ENCODE assay signal across 12 cellular contexts in the genomic region with DNA sequence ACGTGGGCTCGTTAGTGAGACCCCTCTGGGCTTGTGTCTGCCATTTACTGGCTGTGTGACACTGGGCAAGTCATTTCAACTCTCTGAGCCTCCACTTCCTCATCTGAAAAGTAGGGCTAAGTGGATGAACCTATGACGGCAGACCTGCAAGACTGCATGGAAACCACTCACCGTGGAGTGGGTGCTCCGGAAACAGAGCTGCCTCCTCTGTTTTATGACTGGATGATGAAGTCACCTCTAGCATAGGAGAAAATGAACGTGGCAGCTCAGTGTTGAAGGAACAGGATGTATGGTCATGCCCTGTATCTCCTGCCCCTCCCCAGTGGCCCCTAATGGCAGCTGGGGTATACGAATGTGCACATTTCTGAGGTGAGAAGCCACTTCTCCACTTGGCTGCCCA. TPM values are rescaled to one million over a fixed set of nuclear protein-coding genes. Genes with fewer than 3 reads are reported as not detected.
DNase-seq lines count a peak whose midpoint lies in the region; ATAC-seq and TF ChIP-seq lines count a peak whose summit lies in the region.
"Had no signal": no experiment of that assay in that cellular context is flagged by ENCODE, and none has a peak within 500 bp of the region (broad histone marks: within the 10 kb centered on the region; RNA-seq: fewer than 3 reads in every experiment).

No MANE protein-coding gene starts in this region.

- DNase-seq in activated CD8-positive, alpha-beta memory T cell treated with anti-CD3 and anti-CD28 coated beads for 24 hours: peak; percentile 48
- DNase-seq in activated CD8-positive, alpha-beta memory T cell treated with anti-CD3 and anti-CD28 coated beads, Interleukin-2, amount 50 U/mL, for 4 hours: no peak
- DNase-seq in activated B cell treated with CpG ODN at 0.5 μM for 24 hours (peak; percentile 25), NCI-H446 (lab: John Stamatoyannopoulos, UW) (no peak), T1000 (lab: John Stamatoyannopoulos, UW) (no peak)
- no peak for DNase-seq in activated CD4-positive, alpha-beta T cell treated with anti-CD3 and anti-CD28 coated beads, Interleukin-2, amount 10 ng/mL, durations not matched to agents 24 days and 14 days
- DNase-seq: left ventricle myocardium superior, NCI-H748 treated with DMSO at 0.1 percent for 48 hours, SHP77 had no signal

- no peak for TF ChIP-seq CTCF in activated B cell treated with CpG ODN at 0.5 μM for 24 hours (IDR thresholded peaks at IDR 0.05)

- H3K9me3 ChIP-seq in thymus (ENCODE audit: control insufficient read depth): no peaks in the 10 kb centered on the region

- peak overlapping the region; percentile 21 for H3K4me3 Mint-ChIP-seq in activated B cell treated with CpG ODN at 0.5 μM for 24 hours
- H3K4me3 Mint-ChIP-seq in activated CD4-positive, alpha-beta T cell treated with anti-CD3 and anti-CD28 coated beads, Interleukin-2, amount 10 ng/mL, durations not matched to agents 24 days and 14 days: no peak overlapping the region
- H3K4me3 Mint-ChIP-seq: neural progenitor cell had no signal

- CTCF ChIA-PET in activated B cell treated with CpG ODN at 0.5 μM for 24 hours (lab: Charles Lee): interaction anchor here (1.7 kb wide), 2 partner anchors 9 to 19 kb away, joined by 4 to 7 read pairs; no protein-coding TSS in a partner anchor

- intact Hi-C loops in activated B cell treated with CpG ODN at 0.5 μM for 24 hours (cut with micrococcal nuclease): loop anchor here (1.0 to 2.0 kb wide), 3 partner anchors 11 to 50 kb away; a partner anchor contains a TSS
- intact Hi-C loops in activated CD4-positive, alpha-beta T cell treated with anti-CD3 and anti-CD28 coated beads, Interleukin-2, amount 10 ng/mL, durations not matched to agents 24 days and 14 days (cut with micrococcal nuclease): no loop called here

- H3K4me1 Mint-ChIP-seq in activated B cell treated with CpG ODN at 0.5 μM for 24 hours: peaks cover 20% of the 10 kb centered on the region
- H3K4me1 Mint-ChIP-seq in activated CD4-positive, alpha-beta T cell treated with anti-CD3 and anti-CD28 coated beads, Interleukin-2, amount 10 ng/mL, durations not matched to agents 24 days and 14 days: peaks cover 3% of the 10 kb centered on the region

- peak overlapping the region; percentile 36 for H3K27ac ChIP-seq in thymus (ENCODE audit: low read depth)
- H3K27ac ChIP-seq: neural progenitor cell had no signal

- H3K9me3 Mint-ChIP-seq in activated B cell treated with CpG ODN at 0.5 μM for 24 hours: no peaks in the 10 kb centered on the region
- H3K9me3 Mint-ChIP-seq in activated CD4-positive, alpha-beta T cell treated with anti-CD3 and anti-CD28 coated beads, Interleukin-2, amount 10 ng/mL, durations not matched to agents 24 days and 14 days: no peaks in the 10 kb centered on the region
- H3K9me3 Mint-ChIP-seq: neural progenitor cell had no signal

- no peaks in the 10 kb centered on the region for H3K27me3 ChIP-seq in thymus (ENCODE audit: control insufficient read depth, insufficient read depth)
- H3K27me3 ChIP-seq: neural progenitor cell had no signal

- no peak overlapping the region for H3K4me3 ChIP-seq in thymus (ENCODE audit: low read length)
- H3K4me3 ChIP-seq: neural progenitor cell had no signal

- peak overlapping the region; percentile 87 for H3K27ac Mint-ChIP-seq in activated B cell treated with CpG ODN at 0.5 μM for 24 hours
- H3K27ac Mint-ChIP-seq in activated CD4-positive, alpha-beta T cell treated with anti-CD3 and anti-CD28 coated beads, Interleukin-2, amount 10 ng/mL, durations not matched to agents 24 days and 14 days: no peak overlapping the region

- ATAC-seq in GM21619 (IDR thresholded peaks at IDR 0.05; ENCODE audit: unreplicated experiment): peak; percentile 56
- ATAC-seq in activated B cell treated with CpG ODN at 0.5 μM for 24 hours (ENCODE audit: low read depth): peak; percentile 92
- ATAC-seq: left ventricle myocardium superior had no signal

- 87% methylated on average over 7 of the region's 7 CpGs for WGBS in thymus

- H3K36me3 ChIP-seq in thymus (ENCODE audit: control insufficient read depth, insufficient read depth): no peaks in the 10 kb centered on the region
- H3K36me3 ChIP-seq: neural progenitor cell had no signal

- POLR2A ChIA-PET in activated B cell treated with CpG ODN at 0.5 μM for 24 hours (lab: Charles Lee): interaction anchor here (0.5 to 1.8 kb wide), 9 partner anchors 18 to 433 kb away, joined by 3 to 17 read pairs (median 3); a partner anchor contains a TSS

- no peaks in the 10 kb centered on the region for H3K27me3 Mint-ChIP-seq in activated B cell treated with CpG ODN at 0.5 μM for 24 hours
- H3K27me3 Mint-ChIP-seq in activated CD4-positive, alpha-beta T cell treated with anti-CD3 and anti-CD28 coated beads, Interleukin-2, amount 10 ng/mL, durations not matched to agents 24 days and 14 days: no peaks in the 10 kb centered on the region

- peaks cover 5% of the 10 kb centered on the region for H3K36me3 Mint-ChIP-seq in activated B cell treated with CpG ODN at 0.5 μM for 24 hours (ENCODE audit: low read depth)
- no peaks in the 10 kb centered on the region for H3K36me3 Mint-ChIP-seq in activated CD4-positive, alpha-beta T cell treated with anti-CD3 and anti-CD28 coated beads, Interleukin-2, amount 10 ng/mL, durations not matched to agents 24 days and 14 days (ENCODE audit: low read depth)
- H3K36me3 Mint-ChIP-seq: neural progenitor cell had no signal

- H3K4me1 ChIP-seq in thymus (ENCODE audit: control insufficient read depth, insufficient read depth, low read length): no peaks in the 10 kb centered on the region

RNA-seq across cellular contexts. Expression of a gene that starts 40.5 kb away (rescaled TPM):
- total RNA-seq in activated B cell treated with CpG ODN at 0.5 μM for 24 hours: 5.5 and 7.4 TPM in 2 replicates
- 3.5 TPM for polyA plus RNA-seq in thymus
- 3.8 and 5.0 TPM in 2 replicates for total RNA-seq in activated CD4-positive, alpha-beta T cell treated with anti-CD3 and anti-CD28 coated beads, Interleukin-2, amount 10 ng/mL, durations not matched to agents 24 days and 14 days

RNA-seq across cellular contexts. Expression of a gene that starts 42.6 kb away (rescaled TPM):
- 21.0 and 23.2 TPM in 2 replicates for total RNA-seq in activated B cell treated with CpG ODN at 0.5 μM for 24 hours
- 9.2 TPM for polyA plus RNA-seq in thymus
- 25.1 and 26.3 TPM in 2 replicates for total RNA-seq in activated CD4-positive, alpha-beta T cell treated with anti-CD3 and anti-CD28 coated beads, Interleukin-2, amount 10 ng/mL, durations not matched to agents 24 days and 14 days

RNA-seq across cellular contexts. Expression of a gene that starts 53.9 kb away (rescaled TPM):
- 0.64 and 0.78 TPM in 2 replicates for total RNA-seq in activated B cell treated with CpG ODN at 0.5 μM for 24 hours
- polyA plus RNA-seq in thymus: 3.2 TPM
- not detected in 2 replicates for total RNA-seq in activated CD4-positive, alpha-beta T cell treated with anti-CD3 and anti-CD28 coated beads, Interleukin-2, amount 10 ng/mL, durations not matched to agents 24 days and 14 days
- total RNA-seq: left ventricle myocardium superior had no signal

Comparison
In these comparisons a context has a peak if more than half of its experiments do, and no peak if none do; other contexts are left out.
1. DNase-seq: peak in activated CD8-positive, alpha-beta memory T cell treated with anti-CD3 and anti-CD28 coated beads for 24 hours (single experiment) and activated B cell treated with CpG ODN at 0.5 μM for 24 hours (single experiment); none in activated CD8-positive, alpha-beta memory T cell treated with anti-CD3 and anti-CD28 coated beads, Interleukin-2, amount 50 U/mL, for 4 hours (single experiment), NCI-H446 (0 of 2), activated CD4-positive, alpha-beta T cell treated with anti-CD3 and anti-CD28 coated beads, Interleukin-2, amount 10 ng/mL, durations not matched to agents 24 days and 14 days (single experiment) and T1000 (single experiment).